1 cellular context compared by ENCODE assay signal in genomic region chr3:186025161-186025560, GRCh38.
TF ChIP-seq lines count a peak whose summit lies in the region.

No MANE protein-coding gene starts in this region.

TF ChIP-seq in SK-N-SH, 30 proteins besides CTCF, POLR2A, EP300 and RAD21 (continued from another document):
- TF ChIP-seq, protein P1, sequence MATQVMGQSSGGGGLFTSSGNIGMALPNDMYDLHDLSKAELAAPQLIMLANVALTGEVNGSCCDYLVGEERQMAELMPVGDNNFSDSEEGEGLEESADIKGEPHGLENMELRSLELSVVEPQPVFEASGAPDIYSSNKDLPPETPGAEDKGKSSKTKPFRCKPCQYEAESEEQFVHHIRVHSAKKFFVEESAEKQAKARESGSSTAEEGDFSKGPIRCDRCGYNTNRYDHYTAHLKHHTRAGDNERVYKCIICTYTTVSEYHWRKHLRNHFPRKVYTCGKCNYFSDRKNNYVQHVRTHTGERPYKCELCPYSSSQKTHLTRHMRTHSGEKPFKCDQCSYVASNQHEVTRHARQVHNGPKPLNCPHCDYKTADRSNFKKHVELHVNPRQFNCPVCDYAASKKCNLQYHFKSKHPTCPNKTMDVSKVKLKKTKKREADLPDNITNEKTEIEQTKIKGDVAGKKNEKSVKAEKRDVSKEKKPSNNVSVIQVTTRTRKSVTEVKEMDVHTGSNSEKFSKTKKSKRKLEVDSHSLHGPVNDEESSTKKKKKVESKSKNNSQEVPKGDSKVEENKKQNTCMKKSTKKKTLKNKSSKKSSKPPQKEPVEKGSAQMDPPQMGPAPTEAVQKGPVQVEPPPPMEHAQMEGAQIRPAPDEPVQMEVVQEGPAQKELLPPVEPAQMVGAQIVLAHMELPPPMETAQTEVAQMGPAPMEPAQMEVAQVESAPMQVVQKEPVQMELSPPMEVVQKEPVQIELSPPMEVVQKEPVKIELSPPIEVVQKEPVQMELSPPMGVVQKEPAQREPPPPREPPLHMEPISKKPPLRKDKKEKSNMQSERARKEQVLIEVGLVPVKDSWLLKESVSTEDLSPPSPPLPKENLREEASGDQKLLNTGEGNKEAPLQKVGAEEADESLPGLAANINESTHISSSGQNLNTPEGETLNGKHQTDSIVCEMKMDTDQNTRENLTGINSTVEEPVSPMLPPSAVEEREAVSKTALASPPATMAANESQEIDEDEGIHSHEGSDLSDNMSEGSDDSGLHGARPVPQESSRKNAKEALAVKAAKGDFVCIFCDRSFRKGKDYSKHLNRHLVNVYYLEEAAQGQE (IDR thresholded peaks at IDR 0.05; ENCODE audit: low read depth, low read length) = peak; percentile 60; the same call in 1 of the 2 replicates
- TF ChIP-seq ZBTB33 (IDR thresholded peaks at IDR 0.05; ENCODE audit: borderline replicate concordance, low read depth) (no peak), NFIC (IDR thresholded peaks at IDR 0.05; ENCODE audit: borderline replicate concordance) (peak; percentile 95), YY1 (IDR thresholded peaks at IDR 0.05; ENCODE audit: low read depth) (no peak)
